In genomic region chr17:305090-305976, GRCh38 we compare ENCODE assay signal across 18 cellular contexts. TPM values are rescaled to one million over a fixed set of nuclear protein-coding genes. Genes with fewer than 3 reads are reported as not detected.
DNase-seq lines count a peak whose midpoint lies in the region; ATAC-seq, FAIRE-seq and TF ChIP-seq lines count a peak whose summit lies in the region.
"Had no signal": no experiment of that assay in that cellular context is flagged by ENCODE, and none has a peak within 500 bp of the region (broad histone marks: within the 10 kb centered on the region; RNA-seq: fewer than 3 reads in every experiment).

No MANE protein-coding gene starts in this region.

- DNase-seq in right cardiac atrium (peak; percentile 12 to 66 (median 31)), left ventricle myocardium inferior (no peak), glutamatergic neuron (peak; percentile 60), urothelium cell line (ENCODE audit: low spot score) (peak; percentile 10), NCI-H510A treated with DMSO at 0.1 percent for 48 hours (lab: John Stamatoyannopoulos, UW) (no peak), omental fat pad (ENCODE audit: low spot score) (no peak)
- DNase-seq: amygdala; CD8-positive, alpha-beta T cell; naive B cell; NCI-H774; sigmoid colon; stimulated activated CD4-positive, alpha-beta T cell treated with anti-CD3 and anti-CD28 coated beads, Interleukin-4, amount 100 ng/mL, for 24 hours; T-helper 1 cell had no signal

- peaks cover 19% of the 10 kb centered on the region for H3K9me3 Mint-ChIP-seq in glutamatergic neuron (ENCODE audit: unreplicated experiment)
- no peaks in the 10 kb centered on the region for H3K9me3 Mint-ChIP-seq in nephron
- H3K9me3 Mint-ChIP-seq: CD8-positive, alpha-beta T cell; naive B cell had no signal

- H3K4me3 Mint-ChIP-seq in glutamatergic neuron (ENCODE audit: unreplicated experiment) (no peak overlapping the region), nephron (peak overlapping the region; percentile 11 to 68 (median 63))
- H3K4me3 Mint-ChIP-seq: naive B cell had no signal

- H3K9me3 ChIP-seq in right cardiac atrium (ENCODE audit: control insufficient read depth, low read length) (no peaks in the 10 kb centered on the region), left ventricle myocardium inferior (replicated peaks) (no peaks in the 10 kb centered on the region)
- H3K9me3 ChIP-seq: sigmoid colon, tibial nerve had no signal

- no peak overlapping the region for H3K4me3 ChIP-seq in right cardiac atrium (ENCODE audit: low read length)
- H3K4me3 ChIP-seq in left ventricle myocardium inferior = no peak overlapping the region
- H3K4me3 ChIP-seq: sigmoid colon, tibial nerve had no signal

- no peaks in the 10 kb centered on the region for H3K36me3 Mint-ChIP-seq in glutamatergic neuron (ENCODE audit: unreplicated experiment)
- no peaks in the 10 kb centered on the region for H3K36me3 Mint-ChIP-seq in nephron (ENCODE audit: low read depth)
- H3K36me3 Mint-ChIP-seq: CD8-positive, alpha-beta T cell; naive B cell had no signal

- ATAC-seq in right cardiac atrium = peak in 1 of 2 donors; percentile 13
- no peak for ATAC-seq in omental fat pad (ENCODE audit: low FRiP score)
- no peak for ATAC-seq in GM18909 (IDR thresholded peaks at IDR 0.05; ENCODE audit: poor library complexity, unreplicated experiment)
- ATAC-seq: CD8-positive, alpha-beta T cell had no signal

- WGBS in right cardiac atrium = 69% methylated on average over 28 of the region's 28 CpGs

- FAIRE-seq in urothelium cell line (lab: Jason Lieb, UNC) = no peak
- FAIRE-seq: colon had no signal

- H3K27me3 ChIP-seq in right cardiac atrium (ENCODE audit: control insufficient read depth, insufficient read depth) (no peaks in the 10 kb centered on the region), left ventricle myocardium inferior (ENCODE audit: low read depth) (peaks cover 25% of the 10 kb centered on the region)
- H3K27me3 ChIP-seq: sigmoid colon had no signal

- H3K27ac Mint-ChIP-seq in glutamatergic neuron (ENCODE audit: unreplicated experiment) (no peak overlapping the region), nephron (peak overlapping the region; percentile 96 to 99 (median 98))
- H3K27ac Mint-ChIP-seq: CD8-positive, alpha-beta T cell had no signal

- H3K36me3 ChIP-seq in left ventricle myocardium inferior = no peaks in the 10 kb centered on the region
- H3K36me3 ChIP-seq: sigmoid colon, tibial nerve had no signal

- no peak overlapping the region for H3K27ac ChIP-seq in right cardiac atrium (ENCODE audit: low read length)
- no peak overlapping the region for H3K27ac ChIP-seq in left ventricle myocardium inferior (replicated peaks)
- H3K27ac ChIP-seq: sigmoid colon, VCaP had no signal

- no peaks in the 10 kb centered on the region for H3K4me1 ChIP-seq in right cardiac atrium (ENCODE audit: control insufficient read depth, insufficient read depth, low read length)
- H3K4me1 ChIP-seq in left ventricle myocardium inferior = peaks cover 40% of the 10 kb centered on the region

- TF ChIP-seq CTCF in left ventricle myocardium inferior (IDR thresholded peaks at IDR 0.05; ENCODE audit: borderline replicate concordance) (no peak), glutamatergic neuron (IDR thresholded peaks at IDR 0.05; ENCODE audit: partially characterized antibody, unreplicated experiment) (no peak), nephron (IDR thresholded peaks at IDR 0.05; ENCODE audit: unreplicated experiment in 3 of 3) (no peak), omental fat pad (IDR thresholded peaks at IDR 0.05) (no peak)

- H3K4me1 Mint-ChIP-seq in glutamatergic neuron (ENCODE audit: low read depth, unreplicated experiment) (peaks cover 51% of the 10 kb centered on the region), nephron (peaks cover 48% of the 10 kb centered on the region)
- H3K4me1 Mint-ChIP-seq: naive B cell had no signal

- H3K27me3 Mint-ChIP-seq in glutamatergic neuron (ENCODE audit: unreplicated experiment) (peaks cover 23% of the 10 kb centered on the region), nephron (ENCODE audit: low read depth) (peaks cover 7% of the 10 kb centered on the region)

- intact Hi-C loops in right cardiac atrium (cut with DNase I) (no loop called here), left ventricle myocardium inferior (cut with micrococcal nuclease) (no loop called here)

RNA-seq across cellular contexts. Expression of gene RPH3AL, which starts 47.3 kb away (rescaled TPM):
- total RNA-seq in right cardiac atrium (10 to 100 TPM in 2 of 4 donors, 1 to 10 TPM in 2; 4.7 to 11.5 (median 10.2) TPM), left ventricle myocardium inferior (4.0 TPM), glutamatergic neuron (ENCODE audit: unreplicated experiment) (22.3 TPM), omental fat pad (10 to 100 TPM; 10.0 to 51.1 (median 25.7) TPM)
- polyA plus RNA-seq in right cardiac atrium = 6.7 TPM

Comparison
In these comparisons a context has a peak if more than half of its experiments do, and no peak if none do; other contexts are left out.
1. DNase-seq: peak in right cardiac atrium (3 of 3), glutamatergic neuron (single experiment) and urothelium cell line (single experiment); none in left ventricle myocardium inferior (single experiment), NCI-H510A treated with DMSO at 0.1 percent for 48 hours (single experiment) and omental fat pad (single experiment).